Comparison of ENCODE assay signal across 30 cellular contexts in genomic region chr4:8846046-8846720, GRCh38. TPM values are rescaled to one million over a fixed set of nuclear protein-coding genes. Genes with fewer than 3 reads are reported as not detected.
DNase-seq lines count a peak whose midpoint lies in the region; ATAC-seq, FAIRE-seq and TF ChIP-seq lines count a peak whose summit lies in the region.
"Had no signal": no experiment of that assay in that cellular context is flagged by ENCODE, and none has a peak within 500 bp of the region (broad histone marks: within the 10 kb centered on the region; RNA-seq: fewer than 3 reads in every experiment).

No MANE protein-coding gene starts in this region.

- no peak for TF ChIP-seq EP300 in HepG2 (IDR thresholded peaks at IDR 0.05; ENCODE audit: low read depth in 2 of 2, low read length in 2 of 2)
- TF ChIP-seq EP300 in HepG2 (CRISPR knock-in tag; IDR thresholded peaks at IDR 0.05; ENCODE audit: borderline replicate concordance), result no peak

- no peaks in the 10 kb centered on the region for H4K20me1 ChIP-seq in HepG2 (ENCODE audit: insufficient read depth, low read length)

- no peaks in the 10 kb centered on the region for H3K36me3 ChIP-seq in right lobe of liver
- H3K36me3 ChIP-seq in HepG2 (replicated peaks in 1 of 2; ENCODE audit: control insufficient read depth in 1 of 2, insufficient read depth in 2 of 2, low read length in 2 of 2), result no peaks in the 10 kb centered on the region
- H3K36me3 ChIP-seq: adrenal gland, thoracic aorta had no signal

- no peak overlapping the region for H3K4me2 ChIP-seq in HepG2 (ENCODE audit: low read depth, low read length)

- peak; percentile 13 for DNase-seq in activated CD4-positive, CD25-positive, alpha-beta regulatory T cell treated with anti-CD3 and anti-CD28 coated beads, Interleukin-2, amount 50 U/mL, for 72 hours
- DNase-seq in activated CD4-positive, CD25-positive, alpha-beta regulatory T cell (lab: John Stamatoyannopoulos, UW), result no peak
- DNase-seq in right lobe of liver (peak; percentile 4 to 24 (median 22)), HepG2 (ENCODE audit: low spot score) (no peak), osteocyte (ENCODE audit: extremely low spot score, unreplicated experiment) (peak; percentile 72), ureter (ENCODE audit: low spot score) (peak; percentile 19), NOMO-1 (lab: John Stamatoyannopoulos, UW; ENCODE audit: unreplicated experiment in 2 of 2) (no peak)
- DNase-seq: 8988T; activated CD4-positive, alpha-beta T cell treated with anti-CD3 and anti-CD28 coated beads, Interleukin-2, amount 50 U/mL, for 4 hours; activated gamma-delta T cell treated with Interleukin-2 at 50 U/mL for 16 hours; CD4-positive, alpha-beta T cell; cerebellar nuclear complex; EL; GM23248; HFFc6; NCI-H1436; NCI-H2081 treated with DMSO at 0.1 percent for 48 hours; NCI-H345; NCI-H774; nephron progenitor cell; stimulated activated CD4-positive, alpha-beta T cell treated with anti-CD3 and anti-CD28 coated beads, Interleukin-15, amount 100 ng/mL, for 24 hours; stimulated activated naive CD4-positive, alpha-beta T cell had no signal

- H3K9me3 ChIP-seq in right lobe of liver, result no peaks in the 10 kb centered on the region
- no peaks in the 10 kb centered on the region; the same call in 1 of the 2 replicates for H3K9me3 ChIP-seq in HepG2 (ENCODE audit: low read length)
- H3K9me3 ChIP-seq: adrenal gland, thoracic aorta had no signal

- H3K27ac ChIP-seq in right lobe of liver (no peak overlapping the region), HepG2 (ENCODE audit: extremely low read length, insufficient read depth, low read length) (no peak overlapping the region)
- H3K27ac ChIP-seq: adrenal gland, body of pancreas, GM23248, parathyroid adenoma, thoracic aorta had no signal

- H3K4me1 ChIP-seq in right lobe of liver (no peaks in the 10 kb centered on the region), HepG2 (ENCODE audit: insufficient read depth, low read length) (no peaks in the 10 kb centered on the region)
- H3K4me1 ChIP-seq: adrenal gland, body of pancreas, parathyroid adenoma had no signal

- H3K27ac Mint-ChIP-seq in osteocyte (ENCODE audit: unreplicated experiment), result no peak overlapping the region
- H3K27ac Mint-ChIP-seq: CD4-positive, alpha-beta T cell; HFFc6; nephron progenitor cell had no signal

- H3K9me3 Mint-ChIP-seq in osteocyte (ENCODE audit: unreplicated experiment), result no peaks in the 10 kb centered on the region
- H3K9me3 Mint-ChIP-seq: CD4-positive, alpha-beta T cell; HFFc6; nephron progenitor cell had no signal

- H3K4me3 Mint-ChIP-seq in osteocyte (ENCODE audit: unreplicated experiment), result no peak overlapping the region
- H3K4me3 Mint-ChIP-seq: CD4-positive, alpha-beta T cell; HFFc6; nephron progenitor cell had no signal

- no peak overlapping the region for H2AFZ ChIP-seq in HepG2 (ENCODE audit: low read length)
- H2AFZ ChIP-seq: GM23248, parathyroid adenoma had no signal

- in situ Hi-C loops in HepG2 (cut with HindIII; ENCODE audit: extremely low pct_ligation_motif_present, low pct_unique_long_range_greater_than_20kb), result no loop called here

- TF ChIP-seq RAD21 in HepG2 (CRISPR knock-in tag; IDR thresholded peaks at IDR 0.05), result no peak

- POLR2A ChIA-PET in HepG2 (lab: Yijun Ruan, JAX), result no interaction called here

- intact Hi-C loops in right lobe of liver (cut with DNase I) (no loop called here), HepG2 (cut with micrococcal nuclease; ENCODE audit: unreplicated experiment) (no loop called here)

- no peaks in the 10 kb centered on the region for H3K4me1 Mint-ChIP-seq in osteocyte (ENCODE audit: unreplicated experiment)
- H3K4me1 Mint-ChIP-seq: nephron progenitor cell had no signal

- FAIRE-seq in HepG2 (lab: Jason Lieb, UNC), result no peak
- FAIRE-seq: GM12891, kidney had no signal

- ATAC-seq in right lobe of liver, result no peak
- no peak; the same call in 2 of the 3 replicates for ATAC-seq in HepG2
- ATAC-seq in HG03095 (IDR thresholded peaks at IDR 0.05; ENCODE audit: unreplicated experiment), result no peak
- ATAC-seq: body of pancreas had no signal

- TF ChIP-seq CTCF in right lobe of liver (IDR thresholded peaks at IDR 0.05), result no peak
- TF ChIP-seq CTCF in HepG2 (CRISPR knock-in tag; IDR thresholded peaks at IDR 0.05), result no peak
- TF ChIP-seq CTCF in osteocyte (IDR thresholded peaks at IDR 0.05), result no peak

- H3K4me3 ChIP-seq in right lobe of liver, result no peak overlapping the region
- no peak overlapping the region for H3K4me3 ChIP-seq in HepG2 (replicated peaks in 1 of 3; ENCODE audit: insufficient read depth in 1 of 3, low read depth in 2 of 3, low read length in 3 of 3)
- H3K4me3 ChIP-seq: adrenal gland, body of pancreas, GM23248, thoracic aorta had no signal

- TF ChIP-seq POLR2A in right lobe of liver (IDR thresholded peaks at IDR 0.05), result no peak
- TF ChIP-seq POLR2A in HepG2 (IDR thresholded peaks at IDR 0.05; ENCODE audit: insufficient read depth in 1 of 2, low read depth in 2 of 2, low read length in 2 of 2), result no peak

- WGBS in right lobe of liver (ENCODE audit: insufficient coverage, low coverage, low lambda C conversion rate, missing lambda C conversion rate), result 41% methylated on average over 5 of the region's 9 CpGs
- WGBS in HepG2 (ENCODE audit: low lambda C conversion rate), result 5% methylated on average over 4 of the region's 9 CpGs

- H3K36me3 Mint-ChIP-seq in osteocyte (ENCODE audit: unreplicated experiment), result no peaks in the 10 kb centered on the region

- H3K27me3 Mint-ChIP-seq in osteocyte (ENCODE audit: unreplicated experiment), result no peaks in the 10 kb centered on the region

- H3K9ac ChIP-seq in HepG2 (ENCODE audit: insufficient read depth, low read depth, low read length), result no peak overlapping the region
- H3K9ac ChIP-seq: GM23248, parathyroid adenoma had no signal

- CTCF ChIA-PET in HepG2 (lab: Yijun Ruan, JAX; ENCODE audit: low intra/inter-chr PET ratio, low total read pairs), result no interaction called here

- BruUV-seq in HepG2 (replicated peaks; lab: Mats Ljungman, UMichigan), result no TSS peak

- H3K27me3 ChIP-seq in right lobe of liver (no peaks in the 10 kb centered on the region), HepG2 (ENCODE audit: control insufficient read depth in 1 of 2, insufficient read depth in 2 of 2, low read length in 2 of 2) (peaks cover 0 to 27% of the 10 kb centered on the region in 2 experiments; a peak in 4 of 5 replicates)

- H3K79me2 ChIP-seq in HepG2 (ENCODE audit: insufficient read depth, low read length), result no peaks in the 10 kb centered on the region
- H3K79me2 ChIP-seq: parathyroid adenoma had no signal

TF ChIP-seq in HepG2, 621 proteins besides CTCF, POLR2A, EP300 and RAD21:
- TF ChIP-seq GATA4 (IDR thresholded peaks at IDR 0.05; ENCODE audit: borderline replicate concordance, low read depth) (no peak), GABPB1 (CRISPR knock-in tag; IDR thresholded peaks at IDR 0.05) (no peak), NFIC (IDR thresholded peaks at IDR 0.05; ENCODE audit: low read length) (no peak), SMAD1 (CRISPR knock-in tag; IDR thresholded peaks at IDR 0.05; ENCODE audit: borderline replicate concordance, low read depth) (no peak)
- TF ChIP-seq, protein P1, sequence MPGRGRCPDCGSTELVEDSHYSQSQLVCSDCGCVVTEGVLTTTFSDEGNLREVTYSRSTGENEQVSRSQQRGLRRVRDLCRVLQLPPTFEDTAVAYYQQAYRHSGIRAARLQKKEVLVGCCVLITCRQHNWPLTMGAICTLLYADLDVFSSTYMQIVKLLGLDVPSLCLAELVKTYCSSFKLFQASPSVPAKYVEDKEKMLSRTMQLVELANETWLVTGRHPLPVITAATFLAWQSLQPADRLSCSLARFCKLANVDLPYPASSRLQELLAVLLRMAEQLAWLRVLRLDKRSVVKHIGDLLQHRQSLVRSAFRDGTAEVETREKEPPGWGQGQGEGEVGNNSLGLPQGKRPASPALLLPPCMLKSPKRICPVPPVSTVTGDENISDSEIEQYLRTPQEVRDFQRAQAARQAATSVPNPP (CRISPR knock-in tag; IDR thresholded peaks at IDR 0.05), result no peak

RNA-seq across cellular contexts. Expression of gene HMX1, which starts 25.5 kb away (rescaled TPM):
- not detected for total RNA-seq in right lobe of liver
- not detected in 2 replicates for total RNA-seq in HepG2 (2016; rRNA removed; fragmentation: Illumina TruSeq; extraction: Trizol)
- total RNA-seq in HepG2 (2016; cell fraction: cytosol; rRNA removed; fragmentation: Illumina TruSeq; extraction: Trizol; ENCODE audit: low read depth), result not detected in 2 replicates
- not detected in 2 replicates for total RNA-seq in HepG2 (2016; cell fraction: insoluble cytoplasmic fraction; rRNA removed; fragmentation: Illumina TruSeq; extraction: Trizol)
- not detected in 2 replicates for total RNA-seq in HepG2 (2016; cell fraction: membrane; rRNA removed; fragmentation: Illumina TruSeq; extraction: Trizol)
- not detected in 2 replicates for total RNA-seq in HepG2 (2016; cell fraction: nucleus; rRNA removed; fragmentation: Illumina TruSeq; extraction: Trizol)
- not detected in 2 replicates for polyA plus RNA-seq in HepG2 (2011; rRNA removed)
- polyA plus RNA-seq in HepG2 (2011; cell fraction: cytosol; rRNA removed), result not detected in 2 replicates
- polyA plus RNA-seq in HepG2 (2011; cell fraction: nucleus; rRNA removed), result not detected in 2 replicates
- polyA plus RNA-seq in HepG2 (2012), result not detected in 2 replicates
- not detected in 2 replicates for polyA plus RNA-seq in HepG2 (2016; cell fraction: cytosol; fragmentation: Illumina TruSeq; extraction: Trizol; ENCODE audit: low read depth)
- not detected in 2 replicates for polyA plus RNA-seq in HepG2 (2016; cell fraction: insoluble cytoplasmic fraction; fragmentation: Illumina TruSeq; extraction: Trizol; ENCODE audit: low read depth)
- not detected in 2 replicates for polyA plus RNA-seq in HepG2 (2016; cell fraction: membrane; fragmentation: Illumina TruSeq; extraction: Trizol; ENCODE audit: low read depth)
- not detected in 2 replicates for polyA plus RNA-seq in HepG2 (2016; cell fraction: nucleus; fragmentation: Illumina TruSeq; extraction: Trizol; ENCODE audit: insufficient read depth, low read depth)
- not detected in 2 replicates for polyA minus RNA-seq in HepG2 (2011; rRNA and poly(A)+ RNA removed; ENCODE audit: low replicate concordance)
- not detected in 2 replicates for polyA minus RNA-seq in HepG2 (2011; cell fraction: cytosol; rRNA and poly(A)+ RNA removed)
- not detected in 2 replicates for polyA minus RNA-seq in HepG2 (2011; cell fraction: nucleus; rRNA and poly(A)+ RNA removed)
- total RNA-seq in osteocyte, result 3.2 and 3.5 TPM in 2 replicates
- not detected for total RNA-seq in ureter
- total RNA-seq: adrenal gland; body of pancreas; CD4-positive, alpha-beta T cell; GM23248; HFFc6; kidney; lung microvascular endothelial cell had no signal
- polyA plus RNA-seq: adrenal gland, GM23248 had no signal

Comparison
In these comparisons a context has a peak if more than half of its experiments do, and no peak if none do; other contexts are left out.
1. DNase-seq: peak in activated CD4-positive, CD25-positive, alpha-beta regulatory T cell treated with anti-CD3 and anti-CD28 coated beads, Interleukin-2, amount 50 U/mL, for 72 hours (single experiment), right lobe of liver (3 of 3), osteocyte (single experiment) and ureter (single experiment); none in activated CD4-positive, CD25-positive, alpha-beta regulatory T cell (0 of 4), HepG2 (single experiment) and NOMO-1 (0 of 2).